ENCODE assay signal across 24 cellular contexts in genomic region chr22:31937328-31937727, GRCh38.
"Had no signal": no experiment of that assay in that cellular context is flagged by ENCODE, and none has a peak within 500 bp of the region (broad histone marks: within the 10 kb centered on the region; RNA-seq: fewer than 3 reads in every experiment).

No MANE protein-coding gene starts in this region.

- H3K27ac Mint-ChIP-seq: activated CD4-positive, alpha-beta T cell treated with anti-CD3 and anti-CD28 coated beads for 36 hours; activated CD8-positive, alpha-beta memory T cell treated with anti-CD3 and anti-CD28 coated beads, Interleukin-2, amount 10 ng/mL, durations not matched to agents 7 days and 5 days; activated CD8-positive, alpha-beta T cell treated with anti-CD3 and anti-CD28 coated beads, Interleukin-2, amount 10 ng/mL, durations not matched to agents 7 days and 5 days; activated T-helper 2 cell treated with anti-CD3 and anti-CD28 coated beads, Interferon-gamma antibody, Interleukin-2, Interleukin-4, amounts not matched to agents 10 μg/mL and 5 μg/mL and 100 μg/mL, durations not matched to agents 14 hours and 24 hours and 36 hours; natural killer cell treated with Interleukin-12 subunit alpha and Interleukin-12 subunit beta and Interleukin-15 and Interleukin-18, amount 100 ng/mL, for 72 hours; stimulated activated memory B cell treated with anti-CD40 and anti-IgM and Interleukin-4, amounts not matched to agents 10 μg/mL and 1 μg/mL and 100 μg/mL, for 72 hours; stimulated activated naive CD8-positive, alpha-beta T cell treated with anti-CD3 and anti-CD28 coated beads, Interleukin-15, amount 100 ng/mL, for 72 hours; T-helper 17 cell had no signal

- H3K27me3 Mint-ChIP-seq: activated CD4-positive, alpha-beta T cell treated with anti-CD3 and anti-CD28 coated beads for 36 hours; stimulated activated naive CD8-positive, alpha-beta T cell treated with anti-CD3 and anti-CD28 coated beads, Interleukin-15, amount 100 ng/mL, for 72 hours had no signal

- ATAC-seq: activated CD4-positive, alpha-beta T cell treated with anti-CD3 and anti-CD28 coated beads for 36 hours; activated CD8-positive, alpha-beta memory T cell treated with anti-CD3 and anti-CD28 coated beads, Interleukin-2, amount 10 ng/mL, durations not matched to agents 7 days and 5 days; activated CD8-positive, alpha-beta T cell treated with anti-CD3 and anti-CD28 coated beads, Interleukin-2, amount 10 ng/mL, durations not matched to agents 7 days and 5 days; activated naive CD4-positive, alpha-beta T cell treated with anti-CD3 and anti-CD28 coated beads, Interleukin-2, amount 50 U/mL, for 72 hours; gastroesophageal sphincter; left ventricle myocardium superior; mucosa of descending colon; natural killer cell treated with Interleukin-12 subunit alpha and Interleukin-12 subunit beta and Interleukin-15 and Interleukin-18, amount 100 ng/mL, for 72 hours; right cardiac atrium; stimulated activated memory B cell treated with anti-CD40 and anti-IgM and Interleukin-4, amounts not matched to agents 10 μg/mL and 1 μg/mL and 100 μg/mL, for 72 hours; stimulated activated naive CD8-positive, alpha-beta T cell treated with anti-CD3 and anti-CD28 coated beads, Interleukin-15, amount 100 ng/mL, for 72 hours; T-helper 17 cell had no signal

- H3K36me3 Mint-ChIP-seq: activated CD8-positive, alpha-beta memory T cell treated with anti-CD3 and anti-CD28 coated beads, Interleukin-2, amount 10 ng/mL, durations not matched to agents 7 days and 5 days; activated naive CD4-positive, alpha-beta T cell treated with anti-CD3 and anti-CD28 coated beads, Interleukin-2, amount 50 U/mL, for 72 hours; natural killer cell treated with Interleukin-12 subunit alpha and Interleukin-12 subunit beta and Interleukin-15 and Interleukin-18, amount 100 ng/mL, for 72 hours; stimulated activated memory B cell treated with anti-CD40 and anti-IgM and Interleukin-4, amounts not matched to agents 10 μg/mL and 1 μg/mL and 100 μg/mL, for 72 hours had no signal

- H3K4me3 Mint-ChIP-seq: activated CD4-positive, alpha-beta T cell treated with anti-CD3 and anti-CD28 coated beads for 36 hours; activated CD8-positive, alpha-beta memory T cell treated with anti-CD3 and anti-CD28 coated beads, Interleukin-2, amount 10 ng/mL, durations not matched to agents 7 days and 5 days; activated CD8-positive, alpha-beta T cell treated with anti-CD3 and anti-CD28 coated beads, Interleukin-2, amount 10 ng/mL, durations not matched to agents 7 days and 5 days; natural killer cell treated with Interleukin-12 subunit alpha and Interleukin-12 subunit beta and Interleukin-15 and Interleukin-18, amount 100 ng/mL, for 72 hours; stimulated activated memory B cell treated with anti-CD40 and anti-IgM and Interleukin-4, amounts not matched to agents 10 μg/mL and 1 μg/mL and 100 μg/mL, for 72 hours; stimulated activated naive CD8-positive, alpha-beta T cell treated with anti-CD3 and anti-CD28 coated beads, Interleukin-15, amount 100 ng/mL, for 72 hours; T-helper 17 cell had no signal

- H3K9me3 Mint-ChIP-seq: activated naive CD4-positive, alpha-beta T cell treated with anti-CD3 and anti-CD28 coated beads, Interleukin-2, amount 50 U/mL, for 72 hours; activated T-helper 2 cell treated with anti-CD3 and anti-CD28 coated beads, Interferon-gamma antibody, Interleukin-2, Interleukin-4, amounts not matched to agents 10 μg/mL and 5 μg/mL and 100 μg/mL, durations not matched to agents 14 hours and 24 hours and 36 hours; natural killer cell treated with Interleukin-12 subunit alpha and Interleukin-12 subunit beta and Interleukin-15 and Interleukin-18, amount 100 ng/mL, for 72 hours; stimulated activated memory B cell treated with anti-CD40 and anti-IgM and Interleukin-4, amounts not matched to agents 10 μg/mL and 1 μg/mL and 100 μg/mL, for 72 hours; stimulated activated naive CD8-positive, alpha-beta T cell treated with anti-CD3 and anti-CD28 coated beads, Interleukin-15, amount 100 ng/mL, for 72 hours had no signal

- H3K4me1 Mint-ChIP-seq: activated CD4-positive, alpha-beta T cell treated with anti-CD3 and anti-CD28 coated beads for 36 hours; stimulated activated memory B cell treated with anti-CD40 and anti-IgM and Interleukin-4, amounts not matched to agents 10 μg/mL and 1 μg/mL and 100 μg/mL, for 72 hours had no signal

- H3K27ac ChIP-seq: gastroesophageal sphincter, hepatocyte, thyroid gland, upper lobe of left lung had no signal

- DNase-seq: activated CD4-positive, alpha-beta T cell treated with anti-CD3 and anti-CD28 coated beads for 36 hours; activated CD4-positive, CD25-positive, alpha-beta regulatory T cell; activated CD8-positive, alpha-beta memory T cell treated with anti-CD3 and anti-CD28 coated beads, Interleukin-2, amount 10 ng/mL, durations not matched to agents 7 days and 5 days; activated CD8-positive, alpha-beta T cell treated with anti-CD3 and anti-CD28 coated beads, Interleukin-2, amount 10 ng/mL, durations not matched to agents 7 days and 5 days; activated T-cell treated with anti-CD3 and anti-CD28 coated beads, Interleukin-2, amount 50 U/mL, for 48 hours; effector CD8-positive, alpha-beta T cell; islet precursor cell; left ventricle myocardium superior; mucosa of descending colon; right cardiac atrium; stimulated activated CD4-positive, alpha-beta T cell treated with anti-CD3 and anti-CD28 coated beads, Interleukin-4, amount 100 ng/mL, for 24 hours; stimulated activated naive CD8-positive, alpha-beta T cell treated with anti-CD3 and anti-CD28 coated beads, Interleukin-15, amount 100 ng/mL, for 72 hours; substantia nigra; SW 1271; T-helper 17 cell; T1000; thyroid gland; upper lobe of left lung had no signal
